8 cellular contexts compared by ENCODE assay signal in the genomic region with DNA sequence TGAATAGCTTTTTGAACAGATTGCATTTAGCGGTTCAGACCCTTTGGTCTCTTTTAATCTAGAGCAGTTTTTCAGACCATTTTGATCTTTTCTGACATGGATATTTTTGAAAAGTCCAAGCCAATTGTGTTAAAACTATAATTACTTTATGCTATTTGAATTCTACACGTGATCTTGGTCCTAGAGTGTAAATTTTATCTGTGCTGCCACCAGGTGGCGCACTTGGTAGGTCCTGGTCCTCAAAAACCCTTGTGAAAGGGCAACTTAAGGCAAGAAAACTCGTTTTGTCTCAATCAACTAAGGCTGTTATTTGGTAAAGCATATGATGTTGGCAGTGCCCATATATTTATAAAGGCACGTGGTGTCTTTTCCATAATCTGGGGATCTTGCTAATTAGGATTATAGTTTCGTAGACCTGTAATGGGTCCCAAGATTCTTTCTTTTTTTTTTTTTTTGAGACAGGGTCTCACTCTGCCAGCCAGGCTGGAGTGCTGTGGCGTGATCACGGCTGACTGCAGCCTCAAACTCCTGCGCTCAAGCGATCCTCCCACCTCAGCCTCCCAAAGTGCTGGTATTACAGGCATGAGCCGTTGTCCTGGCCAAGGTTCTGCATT. TPM values are rescaled to one million over a fixed set of nuclear protein-coding genes. Genes with fewer than 3 reads are reported as not detected.
DNase-seq lines count a peak whose midpoint lies in the region; ATAC-seq and TF ChIP-seq lines count a peak whose summit lies in the region.

No MANE protein-coding gene starts in this region.

- 43 to 48% methylated on average over 11 of the region's 11 CpGs for WGBS in lower leg skin, 2 donors

- H3K4me1 Mint-ChIP-seq in chondrocyte (ENCODE audit: low read depth): peaks cover 3% of the 10 kb centered on the region

- no peaks in the 10 kb centered on the region for H3K9me3 Mint-ChIP-seq in chondrocyte (ENCODE audit: low read depth)

- TF ChIP-seq POLR2A in lower leg skin (IDR thresholded peaks at IDR 0.05): no peak

- no peak overlapping the region for H3K27ac Mint-ChIP-seq in chondrocyte (ENCODE audit: unreplicated experiment)

- TF ChIP-seq CTCF in chondrocyte (IDR thresholded peaks at IDR 0.05) (peak; percentile 92), lower leg skin (IDR thresholded peaks at IDR 0.05) (peak in 1 of 3 donors; percentile 57)

- peak; percentile 65 for ATAC-seq in Right ventricle myocardium inferior
- ATAC-seq in HG02763 (IDR thresholded peaks at IDR 0.05; ENCODE audit: unreplicated experiment): no peak

- H3K4me3 ChIP-seq in lower leg skin (ENCODE audit: low read depth, poor library complexity, severe bottlenecking): no peak overlapping the region

- intact Hi-C loops in Right ventricle myocardium inferior (cut with DNase I) (loop anchor here (1.0 to 5.0 kb wide), 2 partner anchors 111 to 190 kb away; a partner anchor contains a TSS), cardiac septum (cut with DNase I) (loop anchor here (2.0 kb wide), 1 partner anchor 112 kb away; no protein-coding TSS in a partner anchor), lower leg skin (cut with DNase I; ENCODE audit: low total_unique reads) (loop anchor here (5.0 kb wide), 1 partner anchor 105 kb away; no protein-coding TSS in a partner anchor)

- H3K27me3 Mint-ChIP-seq in chondrocyte (ENCODE audit: low read depth): no peaks in the 10 kb centered on the region

- DNase-seq in Right ventricle myocardium inferior (ENCODE audit: missing footprints) (peak; percentile 79), cardiac septum (ENCODE audit: low spot score) (no peak), NCI-H2227 (lab: John Stamatoyannopoulos, UW; ENCODE audit: unreplicated experiment) (peak; percentile 82), chondrocyte (ENCODE audit: low spot score) (no peak), lower leg skin (ENCODE audit: low spot score in 2 of 2) (peak; percentile 52 to 93)
- DNase-seq in activated CD4-positive, CD25-positive, alpha-beta regulatory T cell treated with anti-CD3 and anti-CD28 coated beads, Interleukin-2, amount 50 U/mL, for 16 hours (ENCODE audit: low read depth, low spot score): peak; percentile 41
- DNase-seq in stimulated activated CD8-positive, alpha-beta memory T cell treated with anti-CD3 and anti-CD28 coated beads, Interleukin-12 subunit alpha, Interleukin-12 subunit beta, amount 100 ng/mL, for 1 hour (ENCODE audit: low read depth): peak; percentile 50

- no peaks in the 10 kb centered on the region for H3K36me3 Mint-ChIP-seq in chondrocyte (ENCODE audit: low read depth)

- no peak overlapping the region for H3K4me3 Mint-ChIP-seq in chondrocyte (ENCODE audit: unreplicated experiment)

RNA-seq across cellular contexts. Expression of a gene that starts 43.9 kb away (rescaled TPM):
- total RNA-seq in Right ventricle myocardium inferior (56.1 TPM), cardiac septum (48.8 TPM), chondrocyte (45.3 to 119 TPM (median 47.3 TPM) in 3 replicates), lower leg skin (10 to 100 TPM; 29.9 to 59.2 (median 39.9) TPM)

Comparison
In these comparisons a context has a peak if more than half of its experiments do, and no peak if none do; other contexts are left out.
1. DNase-seq: peak in Right ventricle myocardium inferior (single experiment), NCI-H2227 (single experiment), activated CD4-positive, CD25-positive, alpha-beta regulatory T cell treated with anti-CD3 and anti-CD28 coated beads, Interleukin-2, amount 50 U/mL, for 16 hours (single experiment), lower leg skin (2 of 2) and stimulated activated CD8-positive, alpha-beta memory T cell treated with anti-CD3 and anti-CD28 coated beads, Interleukin-12 subunit alpha, Interleukin-12 subunit beta, amount 100 ng/mL, for 1 hour (single experiment); none in cardiac septum (single experiment) and chondrocyte (single experiment).